ENCODE assay signal across 13 cellular contexts in genomic region chr6:148414836-148415235, GRCh38.
DNase-seq lines count a peak whose midpoint lies in the region; ATAC-seq, FAIRE-seq and TF ChIP-seq lines count a peak whose summit lies in the region.
"Had no signal": no experiment of that assay in that cellular context is flagged by ENCODE, and none has a peak within 500 bp of the region (broad histone marks: within the 10 kb centered on the region; RNA-seq: fewer than 3 reads in every experiment).

No MANE protein-coding gene starts in this region.

- no peak overlapping the region for H4K91ac ChIP-seq in neuronal stem cell (ENCODE audit: low read depth, low read length, poor library complexity)

- H3K4me1 Mint-ChIP-seq in osteocyte (ENCODE audit: unreplicated experiment), result peaks cover 37% of the 10 kb centered on the region
- no peaks in the 10 kb centered on the region for H3K4me1 Mint-ChIP-seq in naive thymus-derived CD4-positive, alpha-beta T cell

- POLR2A ChIA-PET in naive thymus-derived CD4-positive, alpha-beta T cell (lab: Charles Lee), result no interaction called here

- DNase-seq in Caki2 (ENCODE audit: low read depth) (peak; percentile 47), RCC 7860 (ENCODE audit: low spot score) (peak; percentile 41), fibroblast of mammary gland (ENCODE audit: low read depth) (peak; percentile 86), osteocyte (ENCODE audit: extremely low spot score, unreplicated experiment) (no peak), neuronal stem cell (ENCODE audit: low spot score) (no peak)
- DNase-seq in naive thymus-derived CD4-positive, alpha-beta T cell, result no peak
- DNase-seq: activated T-cell treated with anti-CD3 and anti-CD28 coated beads, Interleukin-2, amount 50 U/mL, for 72 hours; cortex of kidney; kidney; MM.1S; stimulated activated CD8-positive, alpha-beta memory T cell treated with anti-CD3 and anti-CD28 coated beads, Interleukin-4, amount 100 ng/mL, for 48 hours had no signal

- peaks cover 0 to 3% of the 10 kb centered on the region in 2 donors for H3K4me1 ChIP-seq in neuronal stem cell (ENCODE audit: control insufficient read depth in 2 of 2, insufficient read depth in 1 of 2, low read depth in 1 of 2, low read length in 2 of 2)
- H3K4me1 ChIP-seq in naive thymus-derived CD4-positive, alpha-beta T cell (ENCODE audit: control insufficient read depth in 2 of 2, insufficient read depth in 2 of 2, low read length in 2 of 2), result no peaks in the 10 kb centered on the region

- FAIRE-seq in RCC 7860 (lab: Jason Lieb, UNC), result peak; percentile 69
- FAIRE-seq: kidney had no signal

- CTCF ChIA-PET in naive thymus-derived CD4-positive, alpha-beta T cell (lab: Charles Lee), result no interaction called here

- in situ Hi-C loops in Caki2 (cut with HindIII; ENCODE audit: low pct_unique_long_range_greater_than_20kb, low sequenced_read_pairs), result no loop called here

- no peaks in the 10 kb centered on the region for H3K79me1 ChIP-seq in neuronal stem cell (ENCODE audit: low read depth, low read length)

- no peak overlapping the region for H3K4me2 ChIP-seq in neuronal stem cell (ENCODE audit: insufficient read depth, low read length, poor library complexity, severe bottlenecking)

- H3K9ac ChIP-seq in neuronal stem cell (ENCODE audit: low read depth, low read length, poor library complexity), result no peak overlapping the region

- no peak overlapping the region for H3K27ac ChIP-seq in neuronal stem cell (replicated peaks; ENCODE audit: low read length)
- no peak overlapping the region for H3K27ac ChIP-seq in naive thymus-derived CD4-positive, alpha-beta T cell (ENCODE audit: low read depth, low read length)

- H2BK5ac ChIP-seq in neuronal stem cell (ENCODE audit: low read length), result no peak overlapping the region

- intact Hi-C loops in naive thymus-derived CD4-positive, alpha-beta T cell (cut with micrococcal nuclease), result no loop called here

- H3K23ac ChIP-seq in neuronal stem cell (ENCODE audit: low read depth, low read length, poor library complexity), result no peak overlapping the region

- H2AK5ac ChIP-seq in neuronal stem cell (ENCODE audit: low read depth, low read length), result no peak overlapping the region

- no peak overlapping the region for H3K14ac ChIP-seq in neuronal stem cell (ENCODE audit: low read length)

- no peaks in the 10 kb centered on the region for H3K27me3 ChIP-seq in neuronal stem cell (ENCODE audit: control insufficient read depth in 3 of 3, insufficient read depth in 3 of 3, low read depth in 1 of 3, low read length in 3 of 3)
- H3K27me3 ChIP-seq in naive thymus-derived CD4-positive, alpha-beta T cell (ENCODE audit: control insufficient read depth in 2 of 2, insufficient read depth in 2 of 2, low read length in 2 of 2), result no peaks in the 10 kb centered on the region

- no peak overlapping the region for H3K4me3 ChIP-seq in fibroblast of mammary gland (ENCODE audit: control insufficient read depth, low read depth, low read length)
- no peak overlapping the region for H3K4me3 ChIP-seq in neuronal stem cell (ENCODE audit: low read length in 2 of 2)
- no peak overlapping the region for H3K4me3 ChIP-seq in naive thymus-derived CD4-positive, alpha-beta T cell (ENCODE audit: low read length)

- H3K9me3 Mint-ChIP-seq in osteocyte (ENCODE audit: unreplicated experiment), result no peaks in the 10 kb centered on the region
- H3K9me3 Mint-ChIP-seq in naive thymus-derived CD4-positive, alpha-beta T cell, result peaks cover 0 to 5% (median 0%) of the 10 kb centered on the region in 11 donors
- H3K9me3 Mint-ChIP-seq: activated T-cell treated with anti-CD3 and anti-CD28 coated beads, Interleukin-2, amount 50 U/mL, for 72 hours had no signal

- no peak overlapping the region for H2BK120ac ChIP-seq in neuronal stem cell (ENCODE audit: low read depth, low read length)

- H3K27me3 Mint-ChIP-seq in osteocyte (ENCODE audit: unreplicated experiment), result no peaks in the 10 kb centered on the region
- H3K27me3 Mint-ChIP-seq in naive thymus-derived CD4-positive, alpha-beta T cell, result peaks cover 11 to 27% (median 13%) of the 10 kb centered on the region in 5 donors

- no peak overlapping the region for H2BK15ac ChIP-seq in neuronal stem cell (ENCODE audit: low read length)

- no peak overlapping the region for H4K8ac ChIP-seq in neuronal stem cell (ENCODE audit: low read depth, low read length)

- H3K27ac Mint-ChIP-seq in osteocyte (ENCODE audit: unreplicated experiment), result peak overlapping the region; percentile 89
- no peak overlapping the region for H3K27ac Mint-ChIP-seq in naive thymus-derived CD4-positive, alpha-beta T cell
- H3K27ac Mint-ChIP-seq: activated T-cell treated with anti-CD3 and anti-CD28 coated beads, Interleukin-2, amount 50 U/mL, for 72 hours had no signal

- H3K36me3 Mint-ChIP-seq in osteocyte (ENCODE audit: unreplicated experiment), result peaks cover 5% of the 10 kb centered on the region
- H3K36me3 Mint-ChIP-seq in naive thymus-derived CD4-positive, alpha-beta T cell, result no peaks in the 10 kb centered on the region

- ATAC-seq in GM19397 (IDR thresholded peaks at IDR 0.05; ENCODE audit: unreplicated experiment) (no peak), HG03520 (IDR thresholded peaks at IDR 0.05; ENCODE audit: unreplicated experiment) (no peak)
- ATAC-seq in naive thymus-derived CD4-positive, alpha-beta T cell, result no peak
- ATAC-seq: activated T-cell treated with anti-CD3 and anti-CD28 coated beads, Interleukin-2, amount 50 U/mL, for 72 hours had no signal

- no peak overlapping the region for H3K4ac ChIP-seq in neuronal stem cell (ENCODE audit: low read length)

- H3K4me3 Mint-ChIP-seq in osteocyte (ENCODE audit: unreplicated experiment), result no peak overlapping the region
- H3K4me3 Mint-ChIP-seq in naive thymus-derived CD4-positive, alpha-beta T cell, result no peak overlapping the region
- H3K4me3 Mint-ChIP-seq: activated T-cell treated with anti-CD3 and anti-CD28 coated beads, Interleukin-2, amount 50 U/mL, for 72 hours had no signal

- no peak for TF ChIP-seq CTCF in fibroblast of mammary gland (conservative IDR thresholded peaks at IDR 0.05; ENCODE audit: control insufficient read depth, insufficient read depth, low read depth, low read length)
- TF ChIP-seq CTCF in osteocyte (IDR thresholded peaks at IDR 0.05), result no peak

- no peaks in the 10 kb centered on the region for H3K36me3 ChIP-seq in neuronal stem cell (replicated peaks in 1 of 2; ENCODE audit: control insufficient read depth in 2 of 2, insufficient read depth in 2 of 2, low read length in 2 of 2)
- H3K36me3 ChIP-seq in naive thymus-derived CD4-positive, alpha-beta T cell (ENCODE audit: control insufficient read depth in 2 of 3, insufficient read depth in 3 of 3, low read length in 3 of 3), result no peaks in the 10 kb centered on the region

- H2BK12ac ChIP-seq in neuronal stem cell (ENCODE audit: low read length), result no peak overlapping the region

- H2AFZ ChIP-seq in neuronal stem cell (ENCODE audit: low read length), result no peak overlapping the region

- no CpG with 5 or more reads among the region's 3 CpGs for WGBS in neuronal stem cell (ENCODE audit: extremely low coverage in 2 of 2, insufficient read length in 2 of 2, insufficient replicate concordance in 1 of 2), 2 donors

- no peak overlapping the region for H3K18ac ChIP-seq in neuronal stem cell (ENCODE audit: low read length)

- no peaks in the 10 kb centered on the region for H3K9me3 ChIP-seq in neuronal stem cell (replicated peaks in 1 of 2; ENCODE audit: control insufficient read depth in 2 of 2, insufficient read depth in 1 of 2, low read depth in 1 of 2, low read length in 2 of 2)
- no peaks in the 10 kb centered on the region for H3K9me3 ChIP-seq in naive thymus-derived CD4-positive, alpha-beta T cell (ENCODE audit: control insufficient read depth in 2 of 3, low read length in 3 of 3)

Comparison
In these comparisons a context has a peak if more than half of its experiments do, and no peak if none do; other contexts are left out.
1. DNase-seq: peak in Caki2 (single experiment), RCC 7860 (single experiment) and fibroblast of mammary gland (single experiment); none in osteocyte (single experiment), neuronal stem cell (single experiment) and naive thymus-derived CD4-positive, alpha-beta T cell (0 of 9).